ENCODE assay signal across 8 cellular contexts in the genomic region with DNA sequence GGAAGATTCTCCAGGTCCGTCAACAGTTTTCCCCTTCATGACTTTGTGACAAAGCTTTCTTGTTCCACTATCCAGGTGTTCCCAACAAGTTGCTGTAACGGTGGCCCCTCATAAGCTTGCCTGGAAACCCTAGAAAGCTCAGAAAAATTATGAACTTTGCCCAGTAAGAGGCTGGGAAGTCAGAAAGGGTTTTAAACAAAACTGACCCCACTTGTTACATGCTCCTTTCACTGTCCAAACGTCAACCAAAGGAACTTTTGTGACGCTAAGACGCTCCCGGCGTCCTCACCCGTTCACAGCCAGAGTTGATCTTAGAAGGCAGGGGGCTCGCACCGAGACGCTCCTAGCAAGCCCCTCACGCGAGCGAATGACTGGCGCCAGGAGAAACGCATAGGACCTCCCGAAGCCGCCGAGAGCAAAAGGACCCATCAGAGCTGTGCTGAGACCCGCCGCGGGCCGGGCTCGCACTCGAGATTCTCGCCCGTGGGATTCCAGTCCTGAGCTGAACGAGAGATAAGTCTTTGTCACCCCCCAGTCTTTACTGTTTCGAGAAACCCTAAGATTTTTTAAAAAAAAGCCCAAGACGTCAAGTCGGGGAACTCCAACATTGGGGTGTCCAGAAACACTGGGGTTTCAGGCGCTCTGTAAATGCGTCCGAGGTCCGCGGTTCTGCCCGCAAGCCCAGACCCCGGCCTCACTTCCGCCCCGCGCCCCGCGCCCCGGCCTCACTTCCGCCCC. TPM values are rescaled to one million over a fixed set of nuclear protein-coding genes. Genes with fewer than 3 reads are reported as not detected.
A peak's percentile ranks its signal among the peaks of the same experiment; 100 is the strongest.
DNase-seq lines count a peak whose midpoint lies in the region; ATAC-seq and TF ChIP-seq lines count a peak whose summit lies in the region.

No MANE protein-coding gene starts in this region.

- peaks cover 15% of the 10 kb centered on the region for H3K23me2 ChIP-seq in H9 (ENCODE audit: insufficient read length, low read depth, low read length, poor library complexity, severe bottlenecking)

- no peak overlapping the region for H3K56ac ChIP-seq in H9 (ENCODE audit: insufficient read length, low read depth, low read length)

- BruUV-seq in PC-9 (replicated peaks; lab: Mats Ljungman, UMichigan) = TSS peak; percentile 80

- H3T11ph ChIP-seq in H9 (ENCODE audit: low read length) = no peak overlapping the region

- H3K23ac ChIP-seq in H9 (ENCODE audit: insufficient read length, low read depth, low read length) = no peak overlapping the region

- H2BK12ac ChIP-seq in H9 (ENCODE audit: insufficient read length, low read depth, low read length) = no peak overlapping the region

- H2BK5ac ChIP-seq in H9 (ENCODE audit: insufficient read length, low read length) = peak overlapping the region; percentile 49

- H3K9ac ChIP-seq in H9 (ENCODE audit: extremely low read depth, insufficient read length, low read length) (peak overlapping the region; percentile 82), liver (ENCODE audit: low read depth in 1 of 2, low read length in 2 of 2) (peak overlapping the region; percentile 52 to 94)

- no peak for TF ChIP-seq RAD21 in liver (IDR thresholded peaks at IDR 0.05)

- CTCF ChIA-PET in GM10248 (lab: Yijun Ruan, JAX) = interaction anchor here (1.4 to 2.8 kb wide), 5 partner anchors 9 to 35 kb away, joined by 3 to 9 read pairs (median 3); no protein-coding TSS in a partner anchor
- CTCF ChIA-PET in PC-9 (lab: Charles Lee) = no interaction called here

- H3K27ac ChIP-seq in H9 (ENCODE audit: insufficient read length, low read depth, low read length) (peak overlapping the region; percentile 67), PC-9 (peak overlapping the region; percentile 79), liver (ENCODE audit: low read depth in 1 of 2, low read length in 2 of 2) (peak overlapping the region; percentile 100)

- no peaks in the 10 kb centered on the region for H3K9me2 ChIP-seq in PC-9 (ENCODE audit: insufficient read depth)

- H3K27ac Mint-ChIP-seq in H9 = peak overlapping the region; percentile 96 to 99 (median 97)
- peak overlapping the region; percentile 96 to 98 for H3K27ac Mint-ChIP-seq in stimulated activated naive CD8-positive, alpha-beta T cell treated with anti-CD3 and anti-CD28 coated beads, Interleukin-15, amount 100 ng/mL, for 72 hours

- POLR2A ChIA-PET in GM10248 (lab: Yijun Ruan, JAX) (interaction anchor here (0.6 to 1.5 kb wide), 4 partner anchors 10 to 442 kb away, joined by 5 to 8 read pairs (median 6); a partner anchor contains a TSS), PC-9 (lab: Charles Lee; ENCODE audit: unreplicated experiment) (interaction anchor here (0.6 to 1.0 kb wide), 2 partner anchors 29 to 76 kb away, joined by 3 to 9 read pairs; no protein-coding TSS in a partner anchor)

- no peak overlapping the region for H2BK15ac ChIP-seq in H9 (ENCODE audit: low read depth, low read length)

- peaks cover 36 to 59% (median 53%) of the 10 kb centered on the region in 3 experiments for H3K36me3 Mint-ChIP-seq in H9 (ENCODE audit: insufficient read depth in 1 of 3, low read depth in 3 of 3)

- H4K20me1 ChIP-seq in H9 (ENCODE audit: control insufficient read depth, insufficient read depth, insufficient read length) (peaks cover 2% of the 10 kb centered on the region), PC-9 (ENCODE audit: insufficient read depth) (peaks cover 4% of the 10 kb centered on the region; the same call in 1 of the 2 replicates)

- no peak overlapping the region for H4K5ac ChIP-seq in H9 (ENCODE audit: insufficient read length, low read depth, low read length)

- H2AFZ ChIP-seq in H9 (ENCODE audit: low read length) = no peak overlapping the region
- H2AFZ ChIP-seq in PC-9 = peak overlapping the region; percentile 98

- H3K79me1 ChIP-seq in H9 (ENCODE audit: insufficient read depth, low read depth, low read length, poor library complexity, severe bottlenecking) = peaks cover 3% of the 10 kb centered on the region

- no peak overlapping the region for H2BK20ac ChIP-seq in H9 (ENCODE audit: low read depth, low read length, poor library complexity, severe bottlenecking)

- no peak overlapping the region for H4K8ac ChIP-seq in H9 (replicated peaks; ENCODE audit: insufficient read length, low read depth, low read length)

- peak overlapping the region; percentile 85 to 93 for H3K4me3 Mint-ChIP-seq in H9
- peak overlapping the region; percentile 94 to 97 for H3K4me3 Mint-ChIP-seq in stimulated activated naive CD8-positive, alpha-beta T cell treated with anti-CD3 and anti-CD28 coated beads, Interleukin-15, amount 100 ng/mL, for 72 hours

- intact Hi-C loops in PC-9 (cut with micrococcal nuclease; ENCODE audit: unreplicated experiment) = no loop called here

- H3K27me3 ChIP-seq in H9 (ENCODE audit: insufficient read depth, low read length) (no peaks in the 10 kb centered on the region; the same call in 1 of the 2 replicates), PC-9 (ENCODE audit: insufficient read depth, low read depth) (no peaks in the 10 kb centered on the region), liver (ENCODE audit: control insufficient read depth in 4 of 4, insufficient read depth in 4 of 4, low read length in 3 of 4) (no peaks in the 10 kb centered on the region)

- DNase-seq in GM10248 (ENCODE audit: extremely low spot score) (peak; percentile 20), H9 (peak; percentile 45), PC-9 (peak in 1 of 2 experiments; percentile 6), cerebellar cortex (ENCODE audit: low spot score) (peak; percentile 41), CD1c-positive myeloid dendritic cell (ENCODE audit: extremely low spot score) (no peak), NCI-H1436 treated with DMSO at 0.1 percent for 48 hours (lab: John Stamatoyannopoulos, UW) (no peak)
- DNase-seq in stimulated activated naive CD8-positive, alpha-beta T cell treated with anti-CD3 and anti-CD28 coated beads, Interleukin-15, amount 100 ng/mL, for 72 hours = no peak

- H3K4me3 ChIP-seq in PC-9 = peak overlapping the region; percentile 98
- peak overlapping the region; percentile 11 to 76 (median 74) for H3K4me3 ChIP-seq in liver (ENCODE audit: low read depth in 1 of 3, low read length in 3 of 3)

- H3K18ac ChIP-seq in H9 (ENCODE audit: insufficient read length, low read depth, low read length) = peak overlapping the region; percentile 67

- H3F3A ChIP-seq in PC-9 (ENCODE audit: insufficient read depth, low read depth) = peaks cover 36% of the 10 kb centered on the region

- TF ChIP-seq CTCF in GM10248 (IDR thresholded peaks at IDR 0.05; ENCODE audit: control extremely low read depth, extremely low read depth, low read depth, missing control alignments) (no peak), H9 (conservative IDR thresholded peaks at IDR 0.05) (no peak), PC-9 (conservative IDR thresholded peaks at IDR 0.05) (no peak), liver (IDR thresholded peaks at IDR 0.05; ENCODE audit: low read depth, low read length, missing input control) (no peak)

- peak; percentile 1 for ATAC-seq in stimulated activated naive CD8-positive, alpha-beta T cell treated with anti-CD3 and anti-CD28 coated beads, Interleukin-15, amount 100 ng/mL, for 72 hours

- H3K14ac ChIP-seq in H9 (ENCODE audit: insufficient read depth, low read length) = peak overlapping the region; percentile 88

- peaks cover 2% of the 10 kb centered on the region; the same call in 1 of the 2 replicates for H3K4me1 ChIP-seq in H9 (ENCODE audit: insufficient read depth, low read length)
- H3K4me1 ChIP-seq in PC-9 (replicated peaks; ENCODE audit: insufficient read depth) = peaks cover 14% of the 10 kb centered on the region
- peaks cover 0 to 23% (median 15%) of the 10 kb centered on the region in 4 donors for H3K4me1 ChIP-seq in liver (ENCODE audit: control insufficient read depth in 4 of 4, insufficient read depth in 4 of 4, low read length in 3 of 4)

- H3K9me3 Mint-ChIP-seq in H9 = no peaks in the 10 kb centered on the region; a peak in 1 of 5 replicates
- H3K9me3 Mint-ChIP-seq in stimulated activated naive CD8-positive, alpha-beta T cell treated with anti-CD3 and anti-CD28 coated beads, Interleukin-15, amount 100 ng/mL, for 72 hours = no peaks in the 10 kb centered on the region

- WGBS in H9 (ENCODE audit: extremely low coverage, insufficient read length, low lambda C conversion rate) = no CpG with 5 or more reads among the region's 45 CpGs
- WGBS in liver = 4% methylated on average over 45 of the region's 45 CpGs

- H3K79me2 ChIP-seq in H9 (ENCODE audit: insufficient read depth, low read length) = peaks cover 3% of the 10 kb centered on the region; the same call in 1 of the 2 replicates
- peaks cover 12% of the 10 kb centered on the region; the same call in 1 of the 2 replicates for H3K79me2 ChIP-seq in PC-9 (ENCODE audit: low read depth)

- no peak overlapping the region for H2BK120ac ChIP-seq in H9 (ENCODE audit: low read depth, low read length, poor library complexity, severe bottlenecking)

- no peak overlapping the region for H3K4ac ChIP-seq in H9 (ENCODE audit: low read depth, low read length)

- H4K91ac ChIP-seq in H9 (ENCODE audit: insufficient read length, low read depth, low read length) = no peak overlapping the region

- no peaks in the 10 kb centered on the region for H3K27me3 Mint-ChIP-seq in H9 (ENCODE audit: low read depth)
- H3K27me3 Mint-ChIP-seq in stimulated activated naive CD8-positive, alpha-beta T cell treated with anti-CD3 and anti-CD28 coated beads, Interleukin-15, amount 100 ng/mL, for 72 hours = no peaks in the 10 kb centered on the region

- H3K9me3 ChIP-seq in H9 (ENCODE audit: control insufficient read depth, low read depth, low read length) = no peaks in the 10 kb centered on the region
- H3K9me3 ChIP-seq in PC-9 (ENCODE audit: insufficient read depth, low read depth) = no peaks in the 10 kb centered on the region
- H3K9me3 ChIP-seq in liver (ENCODE audit: control insufficient read depth in 4 of 4, low read length in 3 of 4) = no peaks in the 10 kb centered on the region

- H3K36me3 ChIP-seq in PC-9 (ENCODE audit: low read depth) (peaks cover 6% of the 10 kb centered on the region; the same call in 1 of the 2 replicates), liver (ENCODE audit: control insufficient read depth in 4 of 4, insufficient read depth in 3 of 4, low read depth in 1 of 4, low read length in 3 of 4) (peaks cover 0 to 18% (median 12%) of the 10 kb centered on the region in 4 donors)

- H2AK5ac ChIP-seq in H9 (ENCODE audit: insufficient read length, low read length) = no peak overlapping the region

- H3K4me2 ChIP-seq in H9 (ENCODE audit: insufficient read depth, insufficient read length, low read length) (peak overlapping the region; percentile 91), PC-9 (peak overlapping the region; percentile 76)

- peaks cover 32 to 33% of the 10 kb centered on the region in 2 experiments for H3K4me1 Mint-ChIP-seq in H9
- peaks cover 37% of the 10 kb centered on the region for H3K4me1 Mint-ChIP-seq in stimulated activated naive CD8-positive, alpha-beta T cell treated with anti-CD3 and anti-CD28 coated beads, Interleukin-15, amount 100 ng/mL, for 72 hours

RNA-seq across cellular contexts. Expression of a gene that starts 0.5 kb away (rescaled TPM):
- total RNA-seq in H9 (2021) = 155 and 156 TPM in 2 replicates
- total RNA-seq in PC-9 (2021) = 48.5 and 71.0 TPM in 2 replicates
- 10 to 100 TPM; 89.9 to 98.4 TPM for total RNA-seq in liver
- 100 to 1,000 TPM in 1 of 2 donors, 10 to 100 TPM in 1; 68.2 to 116 TPM for polyA plus RNA-seq in liver

RNA-seq across cellular contexts. Expression of a gene that starts 28.1 kb away (rescaled TPM):
- total RNA-seq in H9 (2021) (401 and 412 TPM in 2 replicates), PC-9 (2021) (159 and 166 TPM in 2 replicates), liver (100 to 1,000 TPM; 124 to 155 TPM)
- 10 to 100 TPM; 59.5 to 64.1 TPM for polyA plus RNA-seq in liver

RNA-seq across cellular contexts. Expression of a gene that starts 29.0 kb away (rescaled TPM):
- total RNA-seq in H9 (2021) (87.4 and 88.8 TPM in 2 replicates), PC-9 (2021) (41.1 and 54.4 TPM in 2 replicates), liver (10 to 100 TPM; 32.5 to 47.9 TPM)
- 10 to 100 TPM; 36.0 to 61.9 TPM for polyA plus RNA-seq in liver

RNA-seq across cellular contexts. Expression of a gene that starts 34.0 kb away (rescaled TPM):
- total RNA-seq in H9 (2021) (138 and 142 TPM in 2 replicates), PC-9 (2021) (44.7 and 46.5 TPM in 2 replicates), liver (10 to 100 TPM; 34.9 to 43.8 TPM)
- 10 to 100 TPM; 21.0 to 38.0 TPM for polyA plus RNA-seq in liver

RNA-seq across cellular contexts. Expression of a gene that starts 38.8 kb away (rescaled TPM):
- total RNA-seq in H9 (2021) = not detected in 2 replicates
- total RNA-seq in PC-9 (2021) = 0.20 TPM in 1 of 2 replicates, not detected in the other
- under 1 TPM in 1 of 2 donors, not detected in 1; 0.08 TPM for total RNA-seq in liver
- polyA plus RNA-seq in liver = 1 to 10 TPM in 1 of 2 donors, under 1 TPM in 1; 0.58 to 3.1 TPM

Comparison
In these comparisons a context has a peak if more than half of its experiments do, and no peak if none do; other contexts are left out.
1. DNase-seq: peak in GM10248 (single experiment), H9 (single experiment) and cerebellar cortex (single experiment); none in stimulated activated naive CD8-positive, alpha-beta T cell treated with anti-CD3 and anti-CD28 coated beads, Interleukin-15, amount 100 ng/mL, for 72 hours (0 of 2), CD1c-positive myeloid dendritic cell (single experiment) and NCI-H1436 treated with DMSO at 0.1 percent for 48 hours (single experiment).
2. Peak in every context shown above with its lines, with median percentiles within 50 percentile points of each other: H3K27ac ChIP-seq.